In the genomic region with DNA sequence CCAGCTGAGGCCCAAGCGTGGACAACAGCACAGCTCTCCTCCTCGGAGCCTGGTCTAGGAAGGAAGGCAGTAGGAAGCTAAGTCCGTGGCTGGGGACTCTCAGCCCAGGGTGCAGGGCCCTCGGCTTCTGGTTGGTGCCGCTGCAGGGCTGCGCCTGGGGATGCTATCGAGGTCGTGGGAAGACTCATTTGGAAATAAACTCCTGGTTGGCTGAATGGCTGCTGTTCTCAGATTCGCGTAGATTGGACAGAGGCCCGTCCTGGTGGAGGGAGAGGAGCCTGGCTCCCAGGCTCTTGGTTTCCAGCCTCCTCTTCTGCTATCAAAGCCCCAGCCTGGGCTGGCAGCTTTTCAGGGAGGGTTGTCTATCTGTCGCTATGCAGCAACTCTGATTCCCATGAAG, we compare ENCODE assay signal across 1 cellular context.
TF ChIP-seq lines count a peak whose summit lies in the region.

No MANE protein-coding gene starts in this region.

TF ChIP-seq in IMR-90, 13 proteins besides CTCF, POLR2A, EP300 and RAD21:
- TF ChIP-seq MAFK (IDR thresholded peaks at IDR 0.05; ENCODE audit: low read depth, low read length) (no peak), FOS (IDR thresholded peaks at IDR 0.05; ENCODE audit: low read depth, low read length) (no peak), MXI1 (IDR thresholded peaks at IDR 0.05; ENCODE audit: borderline replicate concordance, low read depth, low read length) (no peak), RCOR1 (IDR thresholded peaks at IDR 0.05; ENCODE audit: insufficient replicate concordance, low read length) (no peak), CHD1 (IDR thresholded peaks at IDR 0.05; ENCODE audit: low read depth, low read length) (no peak)
